ENCODE assay signal across 8 cellular contexts in the genomic region with DNA sequence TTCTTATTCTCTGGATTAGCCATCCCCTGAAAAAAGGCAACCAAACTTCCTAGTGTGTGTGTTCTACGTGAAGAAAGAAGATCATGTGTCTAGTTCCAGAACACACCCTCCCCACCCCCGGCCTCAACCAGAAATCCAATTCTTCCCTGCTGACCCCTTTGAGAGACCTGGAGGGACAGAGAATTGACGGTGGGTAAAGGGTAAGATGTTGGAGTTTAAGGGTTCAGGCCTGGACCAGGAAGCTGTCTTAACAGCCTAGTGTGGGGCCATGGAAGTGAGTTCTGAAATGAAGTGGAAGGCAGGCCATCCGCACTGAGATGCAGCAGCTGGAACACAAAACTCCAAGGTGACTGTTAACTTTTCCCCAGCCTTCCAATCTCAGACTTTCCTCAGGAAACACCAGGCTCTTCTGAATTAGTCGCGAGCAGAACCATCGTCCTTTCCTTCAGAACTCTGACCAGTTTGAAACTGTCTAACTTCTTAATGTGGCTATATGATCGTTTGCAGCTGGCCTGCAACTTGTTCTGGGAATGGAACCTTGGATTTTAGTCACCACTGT. TPM values are rescaled to one million over a fixed set of nuclear protein-coding genes. Genes with fewer than 3 reads are reported as not detected.
DNase-seq lines count a peak whose midpoint lies in the region; ATAC-seq and TF ChIP-seq lines count a peak whose summit lies in the region.

No MANE protein-coding gene starts in this region.

- H3K4me3 ChIP-seq in GM06990 (replicated peaks; ENCODE audit: low read depth, low read length), result peak overlapping the region; percentile 68
- H3K4me3 ChIP-seq in SU-DHL-6 (ENCODE audit: insufficient read depth, low read length, poor library complexity, severe bottlenecking), result peak overlapping the region; percentile 94
- peak overlapping the region; percentile 85 for H3K4me3 ChIP-seq in fibroblast of mammary gland (ENCODE audit: control insufficient read depth, low read depth, low read length)
- H3K4me3 ChIP-seq in prostate gland, result peak overlapping the region; percentile 65

- H3K9me3 ChIP-seq in SU-DHL-6 (ENCODE audit: insufficient read depth, low read length), result no peaks in the 10 kb centered on the region
- H3K9me3 ChIP-seq in prostate gland, result no peaks in the 10 kb centered on the region

- peak overlapping the region; percentile 87 for H3K4me2 ChIP-seq in SU-DHL-6 (ENCODE audit: low read depth, low read length, poor library complexity, severe bottlenecking)

- peaks cover 11% of the 10 kb centered on the region for H3K4me1 ChIP-seq in prostate gland (replicated peaks)

- no peaks in the 10 kb centered on the region for H3K9me2 ChIP-seq in SU-DHL-6 (replicated peaks; ENCODE audit: insufficient read depth, low read length)

- H3K27me3 ChIP-seq in GM06990 (replicated peaks; ENCODE audit: control insufficient read depth, insufficient read depth, low read length), result no peaks in the 10 kb centered on the region
- no peaks in the 10 kb centered on the region for H3K27me3 ChIP-seq in SU-DHL-6 (ENCODE audit: low read length)
- H3K27me3 ChIP-seq in prostate gland (replicated peaks; ENCODE audit: insufficient read depth), result no peaks in the 10 kb centered on the region

- ATAC-seq in GM18517 (IDR thresholded peaks at IDR 0.05; ENCODE audit: unreplicated experiment) (no peak), GM19397 (IDR thresholded peaks at IDR 0.05; ENCODE audit: unreplicated experiment) (no peak)

- WGBS in prostate gland, result 36% methylated on average over 8 of the region's 8 CpGs

- no peak for DNase-seq in GM06990 (ENCODE audit: extremely low read depth, insufficient read length)
- no peak for DNase-seq in fibroblast of mammary gland (ENCODE audit: low read depth)
- no peak for DNase-seq in prostate gland (ENCODE audit: low spot score)
- no peak for DNase-seq in superior temporal gyrus (ENCODE audit: extremely low spot score)
- no peak for DNase-seq in medulla oblongata (ENCODE audit: extremely low spot score)

- H3F3A ChIP-seq in SU-DHL-6 (ENCODE audit: insufficient read depth), result peaks cover 31% of the 10 kb centered on the region

- H3K79me2 ChIP-seq in SU-DHL-6 (ENCODE audit: insufficient read depth, low read length), result peaks cover 31% of the 10 kb centered on the region

- TF ChIP-seq POLR2A in prostate gland (IDR thresholded peaks at IDR 0.05), result no peak

- peaks cover 26% of the 10 kb centered on the region for H4K20me1 ChIP-seq in SU-DHL-6 (ENCODE audit: low read depth, low read length)

- H3K9ac ChIP-seq in SU-DHL-6 (ENCODE audit: low read length), result peak overlapping the region; percentile 99

- H3K27ac ChIP-seq in SU-DHL-6 (ENCODE audit: low read depth, low read length) (no peak overlapping the region), prostate gland (peak overlapping the region; percentile 65 to 71)

- peak overlapping the region; percentile 60 for H2AFZ ChIP-seq in SU-DHL-6 (ENCODE audit: low read depth, low read length, severe bottlenecking)

- intact Hi-C loops in prostate gland (cut with DNase I), result no loop called here

- no peak for TF ChIP-seq CTCF in GM06990 (IDR thresholded peaks at IDR 0.05; ENCODE audit: insufficient read depth, low read length, poor library complexity, severe bottlenecking)
- no peak for TF ChIP-seq CTCF in SU-DHL-6 (IDR thresholded peaks at IDR 0.05; ENCODE audit: insufficient read depth, low read length, poor library complexity, severe bottlenecking)
- TF ChIP-seq CTCF in fibroblast of mammary gland (conservative IDR thresholded peaks at IDR 0.05; ENCODE audit: control insufficient read depth, insufficient read depth, low read depth, low read length), result no peak
- no peak for TF ChIP-seq CTCF in prostate gland (IDR thresholded peaks at IDR 0.05)

- H3K36me3 ChIP-seq in GM06990 (ENCODE audit: control insufficient read depth, insufficient read depth, low read length), result peaks cover 13% of the 10 kb centered on the region
- peaks cover 37% of the 10 kb centered on the region for H3K36me3 ChIP-seq in SU-DHL-6 (ENCODE audit: low read length)
- no peaks in the 10 kb centered on the region for H3K36me3 ChIP-seq in prostate gland

RNA-seq across cellular contexts. Expression of a gene that starts 0.8 kb away (rescaled TPM):
- total RNA-seq in prostate gland, result 1,000 to 10,000 TPM; 1,435 to 1,814 TPM
